In genomic region chr3:105347625-105348302, GRCh38 we compare ENCODE assay signal across 17 cellular contexts.
DNase-seq lines count a peak whose midpoint lies in the region; ATAC-seq and TF ChIP-seq lines count a peak whose summit lies in the region.
"Had no signal": no experiment of that assay in that cellular context is flagged by ENCODE, and none has a peak within 500 bp of the region (broad histone marks: within the 10 kb centered on the region; RNA-seq: fewer than 3 reads in every experiment).

No MANE protein-coding gene starts in this region.

- DNase-seq in ecto neural progenitor cell (ENCODE audit: low spot score) (no peak), NOMO-1 treated with dmso at 0.1 percent for 144 hours (lab: John Stamatoyannopoulos, UW; ENCODE audit: unreplicated experiment) (no peak)
- DNase-seq in activated CD4-positive, alpha-beta T cell treated with anti-CD3 and anti-CD28 coated beads for 48 hours: no peak
- DNase-seq: activated T-cell treated with anti-CD3 and anti-CD28 coated beads, Interleukin-2, amount 50 U/mL, for 1 hour; Caco-2; GF-D8; HFFc6; islet precursor cell; NCI-H1417; NCI-H510A treated with DMSO at 0.1 percent for 48 hours; PC-9; SW 1271 had no signal

- TF ChIP-seq POLR2A in GM18505 (IDR thresholded peaks at IDR 0.05; ENCODE audit: borderline replicate concordance, extremely low read depth, insufficient read depth, insufficient read length): no peak

- ATAC-seq in GM18505 (IDR thresholded peaks at IDR 0.05; ENCODE audit: unreplicated experiment) (peak; percentile 90), GM21360 (IDR thresholded peaks at IDR 0.05; ENCODE audit: unreplicated experiment) (peak; percentile 86), HG02840 (IDR thresholded peaks at IDR 0.05; ENCODE audit: low FRiP score, unreplicated experiment) (peak; percentile 77), HG03439 (IDR thresholded peaks at IDR 0.05; ENCODE audit: unreplicated experiment) (peak; percentile 81), HG03280 (IDR thresholded peaks at IDR 0.05; ENCODE audit: unreplicated experiment) (no peak)
